ENCODE assay signal across 8 cellular contexts in the genomic region with DNA sequence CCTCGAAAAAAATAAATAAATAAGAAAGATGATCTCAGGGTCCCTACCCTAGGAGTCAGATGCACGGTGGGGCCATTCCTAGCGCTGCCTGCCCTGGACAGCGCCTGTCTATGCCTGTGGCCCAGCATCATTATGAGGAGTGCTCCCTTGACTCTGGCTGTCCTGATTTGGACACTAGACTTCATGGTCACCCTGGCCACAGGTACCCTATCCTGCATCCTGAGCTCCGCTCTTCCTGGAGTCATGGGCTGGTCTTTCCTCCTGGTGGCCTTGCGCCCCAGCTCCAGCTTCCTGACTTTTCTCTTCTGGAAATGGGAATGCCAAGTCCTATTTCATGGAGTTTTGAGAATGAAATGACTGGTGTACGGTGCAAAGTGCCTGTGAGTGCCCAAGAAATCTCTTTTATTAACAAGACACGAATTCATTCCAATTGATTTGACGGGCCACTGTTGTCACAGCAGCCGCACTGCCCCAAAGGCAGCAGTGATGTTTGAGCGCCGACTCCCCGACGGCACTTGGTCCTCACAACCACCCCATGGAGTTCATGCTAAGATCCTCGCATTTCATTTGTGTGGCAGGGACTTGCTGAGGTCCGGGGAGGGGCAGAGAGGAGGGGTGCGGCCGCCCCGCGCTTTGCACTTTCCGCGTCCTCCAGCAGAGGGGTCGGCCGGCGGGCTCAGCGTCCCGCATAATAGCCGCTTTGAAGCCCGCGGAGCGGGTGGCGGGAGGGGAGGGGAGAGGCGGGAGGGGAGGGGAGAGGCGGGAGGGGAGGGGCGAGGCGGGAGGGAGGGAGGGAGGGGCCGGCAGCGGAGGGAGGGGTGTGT. TPM values are rescaled to one million over a fixed set of nuclear protein-coding genes. Genes with fewer than 3 reads are reported as not detected.
A peak's percentile ranks its signal among the peaks of the same experiment; 100 is the strongest.
DNase-seq lines count a peak whose midpoint lies in the region; ATAC-seq and TF ChIP-seq lines count a peak whose summit lies in the region.

No MANE protein-coding gene starts in this region.

- H3K4me1 ChIP-seq in CD4-positive, alpha-beta memory T cell (ENCODE audit: insufficient read depth, low read length): no peaks in the 10 kb centered on the region

- no peak for DNase-seq in CD4-positive, alpha-beta memory T cell
- DNase-seq in Kasumi-1 (lab: John Stamatoyannopoulos, UW) (peak; percentile 39 to 51), globus pallidus (ENCODE audit: low spot score) (peak; percentile 86), progenitor cell of endocrine pancreas (ENCODE audit: low spot score, unreplicated experiment) (peak; percentile 71), GOT3 (lab: John Stamatoyannopoulos, UW) (no peak)
- peak; percentile 42 to 48 for DNase-seq in activated T-cell treated with anti-CD3 and anti-CD28 coated beads, Interleukin-2, amount 50 U/mL, for 48 hours

- POLR2A ChIA-PET in CD4-positive, alpha-beta memory T cell (lab: Charles Lee; ENCODE audit: partially characterized antibody): no interaction called here

- no peaks in the 10 kb centered on the region for H3K36me3 Mint-ChIP-seq in CD4-positive, alpha-beta memory T cell
- no peaks in the 10 kb centered on the region for H3K36me3 Mint-ChIP-seq in progenitor cell of endocrine pancreas (ENCODE audit: insufficient read depth)

- no peak overlapping the region for H3K27ac ChIP-seq in CD4-positive, alpha-beta memory T cell (ENCODE audit: low read depth, low read length)

- ATAC-seq in HG02623 (IDR thresholded peaks at IDR 0.05; ENCODE audit: unreplicated experiment) (no peak), GM21717 (IDR thresholded peaks at IDR 0.05; ENCODE audit: unreplicated experiment) (no peak)

- CTCF ChIA-PET in CD4-positive, alpha-beta memory T cell (lab: Charles Lee; ENCODE audit: partially characterized antibody): no interaction called here

- peak overlapping the region; percentile 67 to 80 (median 74) for H3K4me3 Mint-ChIP-seq in CD4-positive, alpha-beta memory T cell
- peak overlapping the region; percentile 71 for H3K4me3 Mint-ChIP-seq in progenitor cell of endocrine pancreas (ENCODE audit: low read depth)

- H3K36me3 ChIP-seq in CD4-positive, alpha-beta memory T cell (ENCODE audit: insufficient read depth, low read length): no peaks in the 10 kb centered on the region

- peak; percentile 43 for TF ChIP-seq CTCF in progenitor cell of endocrine pancreas (IDR thresholded peaks at IDR 0.05; ENCODE audit: unreplicated experiment)

- peaks cover 18 to 21% of the 10 kb centered on the region in 2 donors for H3K27me3 Mint-ChIP-seq in CD4-positive, alpha-beta memory T cell
- peaks cover 18% of the 10 kb centered on the region for H3K27me3 Mint-ChIP-seq in progenitor cell of endocrine pancreas

- no peaks in the 10 kb centered on the region for H3K9me3 Mint-ChIP-seq in CD4-positive, alpha-beta memory T cell
- no peaks in the 10 kb centered on the region for H3K9me3 Mint-ChIP-seq in progenitor cell of endocrine pancreas (ENCODE audit: low read depth)

- peaks cover 5 to 13% (median 11%) of the 10 kb centered on the region in 4 donors for H3K4me1 Mint-ChIP-seq in CD4-positive, alpha-beta memory T cell
- H3K4me1 Mint-ChIP-seq in progenitor cell of endocrine pancreas (ENCODE audit: low read depth): peaks cover 8% of the 10 kb centered on the region

- H3K27me3 ChIP-seq in CD4-positive, alpha-beta memory T cell (ENCODE audit: insufficient read depth, low read length): peaks cover 20% of the 10 kb centered on the region

- intact Hi-C loops in CD4-positive, alpha-beta memory T cell (cut with micrococcal nuclease): no loop called here

- no peak overlapping the region for H3K27ac Mint-ChIP-seq in CD4-positive, alpha-beta memory T cell
- H3K27ac Mint-ChIP-seq in progenitor cell of endocrine pancreas: peak overlapping the region; percentile 36

- H3K9me3 ChIP-seq in CD4-positive, alpha-beta memory T cell (ENCODE audit: control insufficient read depth in 1 of 2, low read length in 2 of 2): no peaks in the 10 kb centered on the region

- no peak overlapping the region for H3K4me3 ChIP-seq in CD4-positive, alpha-beta memory T cell (ENCODE audit: low read length in 2 of 2)

RNA-seq across cellular contexts. Expression of a gene that starts 0.5 kb away (rescaled TPM):
- total RNA-seq in CD4-positive, alpha-beta memory T cell: under 1 TPM in 1 of 2 experiments, not detected in 1; 0.15 TPM
- polyA plus RNA-seq in CD4-positive, alpha-beta memory T cell: not detected
- total RNA-seq in progenitor cell of endocrine pancreas: 71.1 and 72.5 TPM in 2 replicates

RNA-seq across cellular contexts. Expression of a gene that starts 29.5 kb away (rescaled TPM):
- 10 to 100 TPM; 72.1 to 79.5 TPM for total RNA-seq in CD4-positive, alpha-beta memory T cell
- 10 to 100 TPM in 1 of 2 donors, 1 to 10 TPM in 1; 6.6 to 22.3 TPM for polyA plus RNA-seq in CD4-positive, alpha-beta memory T cell
- total RNA-seq in progenitor cell of endocrine pancreas: 61.0 and 62.2 TPM in 2 replicates

Comparison
In these comparisons a context has a peak if more than half of its experiments do, and no peak if none do; other contexts are left out.
1. DNase-seq: peak in Kasumi-1 (2 of 2), activated T-cell treated with anti-CD3 and anti-CD28 coated beads, Interleukin-2, amount 50 U/mL, for 48 hours (2 of 2), globus pallidus (single experiment) and progenitor cell of endocrine pancreas (single experiment); none in CD4-positive, alpha-beta memory T cell (0 of 5) and GOT3 (single experiment).
2. RNA of a gene that starts 0.5 kb away (total RNA-seq): 71.1 to 72.5 TPM in progenitor cell of endocrine pancreas; 0.15 TPM in CD4-positive, alpha-beta memory T cell; every median in the first group is over 10 times any median in the second.